Comparison of ENCODE assay signal across 2 cellular contexts in genomic region chr13:111044087-111044830, GRCh38.
TF ChIP-seq lines count a peak whose summit lies in the region.

No MANE protein-coding gene starts in this region.

TF ChIP-seq in HEK293, 187 proteins besides CTCF, POLR2A, EP300 and RAD21 (continued from another document):
- peak; percentile 60 for TF ChIP-seq ZSCAN4 (tag by site-specific recombination; IDR thresholded peaks at IDR 0.05)
- peak; percentile 8 for TF ChIP-seq ZBTB26 (tag by site-specific recombination; optimal IDR thresholded peaks at IDR 0.05)

TF ChIP-seq in GM12878, 131 proteins besides CTCF, POLR2A, EP300 and RAD21 (continued from another document):
- TF ChIP-seq BCL3 (IDR thresholded peaks at IDR 0.05; ENCODE audit: borderline replicate concordance, insufficient read depth, low read depth, low read length, poor library complexity, severe bottlenecking) = peak; percentile 52
